ENCODE assay signal across 8 cellular contexts in the genomic region with DNA sequence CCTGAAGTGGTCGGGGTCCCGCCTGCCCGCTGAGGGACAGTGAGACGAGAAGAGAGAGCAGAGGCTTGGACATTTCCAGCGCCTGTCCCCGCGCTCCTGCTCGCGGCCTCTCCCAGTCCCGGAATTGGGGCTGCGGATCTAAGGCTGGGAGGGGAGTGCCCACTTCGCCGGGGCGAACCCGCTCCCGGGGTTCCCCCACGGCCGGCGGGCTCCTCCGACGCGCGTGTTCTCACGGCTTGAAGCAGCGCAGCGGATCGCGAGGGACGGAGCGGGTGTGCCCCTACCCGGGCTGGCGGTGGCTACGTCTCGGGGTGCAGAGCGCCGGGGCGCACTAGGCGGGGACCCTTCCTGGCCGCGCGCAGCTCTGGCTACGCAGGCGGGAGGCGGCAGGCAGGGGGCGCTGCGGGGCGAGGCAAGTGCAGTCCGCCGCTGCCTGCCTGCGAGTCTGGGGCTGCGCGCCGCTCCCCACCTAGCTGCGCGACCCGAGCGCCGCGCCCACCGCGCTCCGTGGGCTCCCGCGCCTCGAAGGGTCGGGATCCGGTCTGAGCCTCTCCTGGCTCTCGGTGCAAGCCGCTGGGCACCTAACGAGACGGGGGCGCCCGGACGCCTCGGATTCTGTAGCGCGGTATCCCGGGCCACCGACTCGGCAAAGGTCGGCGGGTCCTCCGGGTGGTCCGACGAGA. TPM values are rescaled to one million over a fixed set of nuclear protein-coding genes. Genes with fewer than 3 reads are reported as not detected.
DNase-seq lines count a peak whose midpoint lies in the region; ATAC-seq and TF ChIP-seq lines count a peak whose summit lies in the region.

No MANE protein-coding gene starts in this region.

- ATAC-seq in sciatic nerve (peak; percentile 78), HG02588 (IDR thresholded peaks at IDR 0.05; ENCODE audit: unreplicated experiment) (no peak), HG03108 (IDR thresholded peaks at IDR 0.05; ENCODE audit: unreplicated experiment) (no peak)

- intact Hi-C loops in sciatic nerve (cut with DNase I), result no loop called here

- H3K9me3 Mint-ChIP-seq in IgD-negative memory B cell, result no peaks in the 10 kb centered on the region

- H3K36me3 Mint-ChIP-seq in IgD-negative memory B cell, result no peaks in the 10 kb centered on the region

- TF ChIP-seq CTCF in astrocyte of the cerebellum (IDR thresholded peaks at IDR 0.05; ENCODE audit: low read depth, low read length, missing control alignments), result peak; percentile 63

- H3K4me3 ChIP-seq in astrocyte of the cerebellum (ENCODE audit: low read depth, low read length), result peak overlapping the region; percentile 20

- H3K4me3 Mint-ChIP-seq in IgD-negative memory B cell, result peak overlapping the region; percentile 63 to 90 (median 83)

- DNase-seq in Daoy (ENCODE audit: low read depth) (peak; percentile 78), T-helper 22 cell (ENCODE audit: low read depth) (peak; percentile 60), astrocyte of the cerebellum (ENCODE audit: low read depth) (no peak), hypothalamus (lab: John Stamatoyannopoulos, UW) (peak in 42 of 51 donors; percentile 5 to 84 (median 38)), sciatic nerve (ENCODE audit: low spot score) (peak; percentile 92)

- H3K4me1 Mint-ChIP-seq in IgD-negative memory B cell, result peaks cover 10 to 13% (median 10%) of the 10 kb centered on the region in 3 donors

- in situ Hi-C loops in astrocyte of the cerebellum (cut with HindIII; ENCODE audit: low sequenced_read_pairs), result no loop called here

- peak overlapping the region in 1 of 3 donors; percentile 57 for H3K27ac Mint-ChIP-seq in IgD-negative memory B cell

- peaks cover 31% of the 10 kb centered on the region for H3K27me3 Mint-ChIP-seq in IgD-negative memory B cell

RNA-seq across cellular contexts. Expression of a gene that starts 1.2 kb away (rescaled TPM):
- 0.34 and 1.1 TPM in 2 replicates for total RNA-seq in Daoy (2014; rRNA removed; shearing (Covaris generic))
- not detected for polyA plus RNA-seq in IgD-negative memory B cell
- total RNA-seq in sciatic nerve, result 291 TPM

Comparison
In these comparisons a context has a peak if more than half of its experiments do, and no peak if none do; other contexts are left out.
1. RNA of a gene that starts 1.2 kb away (total RNA-seq): 291 TPM in sciatic nerve (single experiment); 0.34 to 1.1 TPM in Daoy; every median in the first group is over 100 times any median in the second.